16 cellular contexts compared by ENCODE assay signal in genomic region chr12:113322353-113322752, GRCh38. TPM values are rescaled to one million over a fixed set of nuclear protein-coding genes. Genes with fewer than 3 reads are reported as not detected.
DNase-seq lines count a peak whose midpoint lies in the region; ATAC-seq and TF ChIP-seq lines count a peak whose summit lies in the region.
"Had no signal": no experiment of that assay in that cellular context is flagged by ENCODE, and none has a peak within 500 bp of the region (broad histone marks: within the 10 kb centered on the region; RNA-seq: fewer than 3 reads in every experiment).

No MANE protein-coding gene starts in this region.

- peak; percentile 32 for DNase-seq in BJ (ENCODE audit: low read depth)
- DNase-seq in HS-27A (ENCODE audit: low read depth) = peak; percentile 11
- peak; percentile 90 for DNase-seq in amniotic epithelial cell (ENCODE audit: low read depth)
- DNase-seq in left lung = no peak
- DNase-seq in NCI-H1092 (lab: John Stamatoyannopoulos, UW) = no peak
- DNase-seq in activated T-cell treated with anti-CD3 and anti-CD28 coated beads, Interleukin-2, amount 50 U/mL, for 1 hour = no peak
- DNase-seq: activated CD4-positive, alpha-beta T cell treated with anti-CD3 and anti-CD28 coated beads for 4 hours; activated naive CD8-positive, alpha-beta T cell treated with anti-CD3 and anti-CD28 coated beads, Interleukin-2, amount 10 ng/mL, durations not matched to agents 7 days and 5 days; Caco-2; effector CD8-positive, alpha-beta T cell; hippocampal formation; NCI-H510A treated with DMSO at 0.1 percent for 48 hours; stimulated activated CD4-positive, alpha-beta T cell treated with anti-CD3 and anti-CD28 coated beads, Interleukin-2, amount 100 ng/mL, for 48 hours had no signal

- POLR2A ChIA-PET in BJ (lab: Charles Lee) = no interaction called here

- intact Hi-C loops in left lung (cut with DNase I) = no loop called here

- TF ChIP-seq CTCF in BJ (IDR thresholded peaks at IDR 0.05; ENCODE audit: insufficient read depth, low read depth, low read length) = no peak
- TF ChIP-seq CTCF in left lung (IDR thresholded peaks at IDR 0.05) = no peak

- CTCF ChIA-PET in BJ (lab: Yijun Ruan, JAX) = interaction anchor here (3.2 kb wide), 1 partner anchor 103 kb away, joined by 9 read pairs; no protein-coding TSS in a partner anchor

- peak; percentile 56 for ATAC-seq in left lung
- ATAC-seq in HG02970 (IDR thresholded peaks at IDR 0.05; ENCODE audit: low FRiP score, unreplicated experiment) = no peak
- no peak for ATAC-seq in HG03095 (IDR thresholded peaks at IDR 0.05; ENCODE audit: unreplicated experiment)

- H3K4me1 ChIP-seq in left lung = peaks cover 0 to 7% of the 10 kb centered on the region in 2 donors
- H3K4me1 ChIP-seq: Caco-2 had no signal

- peak overlapping the region in 1 of 2 donors; percentile 39 for H3K27ac ChIP-seq in left lung
- H3K27ac ChIP-seq: SK-N-MC had no signal

- H3K27me3 ChIP-seq in BJ (ENCODE audit: control insufficient read depth, insufficient read depth, low read length) (no peaks in the 10 kb centered on the region), left lung (no peaks in the 10 kb centered on the region)

- H3K4me3 ChIP-seq in BJ (ENCODE audit: low read depth, low read length) (no peak overlapping the region), left lung (no peak overlapping the region)
- H3K4me3 ChIP-seq: SK-N-MC had no signal

- H3K9me3 ChIP-seq in left lung = no peaks in the 10 kb centered on the region
- H3K9me3 ChIP-seq: Caco-2 had no signal

- H3K36me3 ChIP-seq in BJ (ENCODE audit: control insufficient read depth, insufficient read depth, low read length) (peaks cover 17% of the 10 kb centered on the region), left lung (peaks cover 0 to 63% of the 10 kb centered on the region in 2 donors)

RNA-seq across cellular contexts. Expression of gene SLC8B1, which starts 12.6 kb away (rescaled TPM):
- 14.4 and 27.3 TPM in 2 replicates for polyA plus RNA-seq in BJ (2011; rRNA removed)
- 22.7 and 23.2 TPM in 2 replicates for polyA minus RNA-seq in BJ (2011; rRNA and poly(A)+ RNA removed)
- total RNA-seq in left lung = 10 to 100 TPM; 34.9 to 40.1 TPM

RNA-seq across cellular contexts. Expression of gene PLBD2, which starts 36.0 kb away (rescaled TPM):
- polyA plus RNA-seq in BJ (2011; rRNA removed) = 20.1 and 30.9 TPM in 2 replicates
- 24.3 and 34.9 TPM in 2 replicates for polyA minus RNA-seq in BJ (2011; rRNA and poly(A)+ RNA removed)
- 10 to 100 TPM; 48.7 to 75.0 TPM for total RNA-seq in left lung

Comparison
In these comparisons a context has a peak if more than half of its experiments do, and no peak if none do; other contexts are left out.
1. DNase-seq: peak in BJ (single experiment), HS-27A (single experiment) and amniotic epithelial cell (single experiment); none in left lung (0 of 2), NCI-H1092 (single experiment) and activated T-cell treated with anti-CD3 and anti-CD28 coated beads, Interleukin-2, amount 50 U/mL, for 1 hour (single experiment).